Comparison of ENCODE assay signal across 9 cellular contexts in the genomic region with DNA sequence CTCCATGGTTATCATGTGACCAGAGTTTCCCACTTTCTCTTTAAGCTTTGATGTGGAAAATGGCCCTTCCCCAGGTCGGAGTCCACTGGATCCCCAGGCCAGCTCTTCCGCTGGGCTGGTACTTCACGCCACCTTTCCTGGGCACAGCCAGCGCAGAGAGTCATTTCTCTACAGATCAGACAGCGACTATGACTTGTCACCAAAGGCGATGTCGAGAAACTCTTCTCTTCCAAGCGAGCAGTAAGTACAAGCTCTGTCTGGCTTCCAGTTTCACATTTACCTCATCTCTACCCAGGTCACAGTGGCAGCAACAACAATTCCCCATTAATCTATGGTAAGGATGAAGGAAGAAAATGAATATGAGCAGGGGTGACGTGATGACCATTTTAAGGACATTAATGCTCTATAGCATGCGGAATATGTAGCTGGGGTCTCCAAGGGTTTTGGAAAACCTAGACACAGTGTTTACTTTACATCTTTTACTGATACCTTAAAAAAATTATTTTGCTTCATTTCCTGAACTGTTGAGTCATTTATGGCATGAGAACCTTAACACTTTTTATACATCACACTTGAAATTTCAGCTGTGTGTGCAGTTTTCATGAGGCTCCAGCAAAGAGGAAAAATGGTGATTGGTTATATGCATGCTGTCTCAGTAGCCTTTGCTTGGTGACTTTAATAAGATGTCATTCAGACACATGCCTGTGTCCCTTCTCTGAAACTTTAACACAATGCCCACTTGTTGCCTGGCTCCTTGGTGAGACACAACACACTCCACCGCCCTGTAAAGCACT.
DNase-seq lines count a peak whose midpoint lies in the region; ATAC-seq and TF ChIP-seq lines count a peak whose summit lies in the region.
"Had no signal": no experiment of that assay in that cellular context is flagged by ENCODE, and none has a peak within 500 bp of the region (broad histone marks: within the 10 kb centered on the region; RNA-seq: fewer than 3 reads in every experiment).

No MANE protein-coding gene starts in this region.

- peak; percentile 73 for ATAC-seq in GM18511 (IDR thresholded peaks at IDR 0.05; ENCODE audit: unreplicated experiment)
- peak; percentile 52 for ATAC-seq in GM21825 (IDR thresholded peaks at IDR 0.05; ENCODE audit: unreplicated experiment)
- ATAC-seq: right lobe of liver had no signal

- no TSS peak for BruUV-seq in Caco-2 (replicated peaks; lab: Mats Ljungman, UMichigan)

- intact Hi-C loops in Caco-2 (cut with micrococcal nuclease; ENCODE audit: unreplicated experiment): loop anchor here (10.0 kb wide), 1 partner anchor 193 kb away; no protein-coding TSS in a partner anchor

- TF ChIP-seq CTCF in osteocyte (IDR thresholded peaks at IDR 0.05) (no peak), Caco-2 (IDR thresholded peaks at IDR 0.05; ENCODE audit: insufficient read depth in 1 of 2, low read depth in 1 of 2, low read length in 1 of 2, severe bottlenecking in 1 of 2, unreplicated experiment in 1 of 2) (no peak), nephron progenitor cell (IDR thresholded peaks at IDR 0.05) (no peak)

- H3K4me3 ChIP-seq in Caco-2 (ENCODE audit: low read depth, low read length): no peak overlapping the region
- H3K4me3 ChIP-seq: right lobe of liver had no signal

- no peaks in the 10 kb centered on the region for H3K4me1 ChIP-seq in Caco-2
- H3K4me1 ChIP-seq: right lobe of liver had no signal

- H3K4me1 Mint-ChIP-seq in T-helper 1 cell treated with Interleukin-12 subunit alpha and Interleukin-12 subunit beta and Interleukin-4 antibody, amounts not matched to agents 30 μg/mL and 1 μg/mL, for 36 hours (ENCODE audit: low read depth): peaks cover 44% of the 10 kb centered on the region
- H3K4me1 Mint-ChIP-seq in osteocyte (ENCODE audit: unreplicated experiment): peaks cover 14% of the 10 kb centered on the region
- H3K4me1 Mint-ChIP-seq in Caco-2 (ENCODE audit: low read depth, unreplicated experiment): no peaks in the 10 kb centered on the region
- no peaks in the 10 kb centered on the region for H3K4me1 Mint-ChIP-seq in nephron progenitor cell

- no peaks in the 10 kb centered on the region for H3K36me3 ChIP-seq in Caco-2 (ENCODE audit: control insufficient read depth, insufficient read depth, low read length)
- H3K36me3 ChIP-seq: right lobe of liver had no signal

- no peaks in the 10 kb centered on the region for H3K9me3 ChIP-seq in Caco-2
- H3K9me3 ChIP-seq: right lobe of liver had no signal

- H3K27me3 ChIP-seq in Caco-2 (replicated peaks; ENCODE audit: control insufficient read depth, insufficient read depth, low read length): no peaks in the 10 kb centered on the region
- H3K27me3 ChIP-seq: right lobe of liver had no signal

- H3K27ac Mint-ChIP-seq in T-helper 1 cell treated with Interleukin-12 subunit alpha and Interleukin-12 subunit beta and Interleukin-4 antibody, amounts not matched to agents 30 μg/mL and 1 μg/mL, for 36 hours: peak overlapping the region; percentile 96
- H3K27ac Mint-ChIP-seq in osteocyte (ENCODE audit: unreplicated experiment): peak overlapping the region; percentile 74
- no peak overlapping the region for H3K27ac Mint-ChIP-seq in Caco-2 (ENCODE audit: unreplicated experiment)
- H3K27ac Mint-ChIP-seq in nephron progenitor cell: no peak overlapping the region

- no peaks in the 10 kb centered on the region for H3K36me3 Mint-ChIP-seq in T-helper 1 cell treated with Interleukin-12 subunit alpha and Interleukin-12 subunit beta and Interleukin-4 antibody, amounts not matched to agents 30 μg/mL and 1 μg/mL, for 36 hours (ENCODE audit: low read depth)
- H3K36me3 Mint-ChIP-seq in osteocyte (ENCODE audit: unreplicated experiment) (no peaks in the 10 kb centered on the region), Caco-2 (ENCODE audit: insufficient read depth, unreplicated experiment) (no peaks in the 10 kb centered on the region), nephron progenitor cell (ENCODE audit: low read depth) (no peaks in the 10 kb centered on the region)

- no peaks in the 10 kb centered on the region for H3K9me3 Mint-ChIP-seq in T-helper 1 cell treated with Interleukin-12 subunit alpha and Interleukin-12 subunit beta and Interleukin-4 antibody, amounts not matched to agents 30 μg/mL and 1 μg/mL, for 36 hours
- no peaks in the 10 kb centered on the region for H3K9me3 Mint-ChIP-seq in osteocyte (ENCODE audit: unreplicated experiment)
- H3K9me3 Mint-ChIP-seq in Caco-2 (ENCODE audit: unreplicated experiment): no peaks in the 10 kb centered on the region
- H3K9me3 Mint-ChIP-seq in nephron progenitor cell: no peaks in the 10 kb centered on the region

- CTCF ChIA-PET in Caco-2 (lab: Charles Lee): no interaction called here

- no peak for DNase-seq in osteocyte (ENCODE audit: extremely low spot score, unreplicated experiment)
- no peak for DNase-seq in NCI-H2107 (lab: John Stamatoyannopoulos, UW)
- DNase-seq in Caco-2: no peak
- DNase-seq in nephron progenitor cell: no peak
- DNase-seq in NCI-H1092 treated with DMSO at 0.1 percent for 48 hours (lab: John Stamatoyannopoulos, UW): no peak
- DNase-seq: right lobe of liver had no signal

- H3K4me3 Mint-ChIP-seq in T-helper 1 cell treated with Interleukin-12 subunit alpha and Interleukin-12 subunit beta and Interleukin-4 antibody, amounts not matched to agents 30 μg/mL and 1 μg/mL, for 36 hours: peak overlapping the region; percentile 81
- H3K4me3 Mint-ChIP-seq in osteocyte (ENCODE audit: unreplicated experiment): no peak overlapping the region
- no peak overlapping the region for H3K4me3 Mint-ChIP-seq in Caco-2 (ENCODE audit: unreplicated experiment)
- no peak overlapping the region for H3K4me3 Mint-ChIP-seq in nephron progenitor cell

- H3K27me3 Mint-ChIP-seq in T-helper 1 cell treated with Interleukin-12 subunit alpha and Interleukin-12 subunit beta and Interleukin-4 antibody, amounts not matched to agents 30 μg/mL and 1 μg/mL, for 36 hours (ENCODE audit: low read depth): no peaks in the 10 kb centered on the region
- H3K27me3 Mint-ChIP-seq in osteocyte (ENCODE audit: unreplicated experiment) (no peaks in the 10 kb centered on the region), Caco-2 (ENCODE audit: insufficient read depth, unreplicated experiment) (peaks cover 11% of the 10 kb centered on the region), nephron progenitor cell (ENCODE audit: low read depth, poor library complexity) (no peaks in the 10 kb centered on the region)

- POLR2A ChIA-PET in Caco-2 (lab: Charles Lee): no interaction called here

Comparison
In these comparisons a context has a peak if more than half of its experiments do, and no peak if none do; other contexts are left out.
1. H3K27ac Mint-ChIP-seq: peak in T-helper 1 cell treated with Interleukin-12 subunit alpha and Interleukin-12 subunit beta and Interleukin-4 antibody, amounts not matched to agents 30 μg/mL and 1 μg/mL, for 36 hours (single experiment) and osteocyte (single experiment); none in Caco-2 (single experiment) and nephron progenitor cell (single experiment).